29 cellular contexts compared by ENCODE assay signal in genomic region chr2:198006733-198007132, GRCh38.
"Had no signal": no experiment of that assay in that cellular context is flagged by ENCODE, and none has a peak within 500 bp of the region (broad histone marks: within the 10 kb centered on the region; RNA-seq: fewer than 3 reads in every experiment).

No MANE protein-coding gene starts in this region.

- FAIRE-seq: astrocyte, endothelial cell of umbilical vein, kidney, pancreas had no signal

- H3K9me3 Mint-ChIP-seq: activated B cell treated with CpG ODN at 0.5 μM for 24 hours had no signal

- DNase-seq: activated B cell treated with CpG ODN at 0.5 μM for 24 hours; activated CD4-positive, alpha-beta T cell treated with anti-CD3 and anti-CD28 coated beads, Interleukin-2, amount 50 U/mL, for 4 hours; activated effector memory CD4-positive, alpha-beta T cell treated with Interleukin-2 at 50 U/mL for 16 hours; activated naive CD4-positive, alpha-beta T cell treated with Interleukin-2 at 50 U/mL for 16 hours; activated T-cell treated with anti-CD3 and anti-CD28 coated beads, Interleukin-2, amount 50 U/mL, for 1 hour; brain microvascular endothelial cell; heart left ventricle; hypothalamus; immature natural killer cell; kidney; left colon; midbrain; naive thymus-derived CD4-positive, alpha-beta T cell; nucleus accumbens; pancreas; retina; stimulated activated CD4-positive, alpha-beta T cell treated with anti-CD3 and anti-CD28 coated beads, Interleukin-12 subunit alpha, Interleukin-12 subunit beta, amount 100 ng/mL, for 4 hours; stimulated activated CD4-positive, alpha-beta T cell treated with anti-CD3 and anti-CD28 coated beads, Interleukin-4, amount 100 ng/mL, for 1 hour; stimulated activated naive CD8-positive, alpha-beta T cell treated with anti-CD3 and anti-CD28 coated beads, Interleukin-15, Interleukin-2, amounts not matched to agents 100 U/mL and 50 U/mL, for 24 hours; testis; transverse colon had no signal

- H3K4me1 Mint-ChIP-seq: activated B cell treated with CpG ODN at 0.5 μM for 24 hours, immature natural killer cell, neural crest cell had no signal

- H3K36me3 Mint-ChIP-seq: immature natural killer cell, memory B cell had no signal

- H3K27ac Mint-ChIP-seq: activated B cell treated with CpG ODN at 0.5 μM for 24 hours; activated naive CD8-positive, alpha-beta T cell; T-helper 2 cell treated with Interferon-gamma antibody and Interleukin-4, amounts not matched to agents 5 μg/mL and 100 μg/mL, for 36 hours had no signal

- H3K27me3 Mint-ChIP-seq: activated B cell treated with CpG ODN at 0.5 μM for 24 hours; activated naive CD8-positive, alpha-beta T cell; memory B cell; naive thymus-derived CD4-positive, alpha-beta T cell had no signal

- H3K4me3 Mint-ChIP-seq: activated B cell treated with CpG ODN at 0.5 μM for 24 hours; activated naive CD8-positive, alpha-beta T cell; immature natural killer cell; memory B cell; neural crest cell; T-helper 2 cell treated with Interferon-gamma antibody and Interleukin-4, amounts not matched to agents 5 μg/mL and 100 μg/mL, for 36 hours had no signal

- ATAC-seq: gastroesophageal sphincter; heart left ventricle; left colon; naive thymus-derived CD4-positive, alpha-beta T cell; pancreas; sciatic nerve; stimulated activated naive CD8-positive, alpha-beta T cell treated with anti-CD3 and anti-CD28 coated beads, Interleukin-15, Interleukin-2, amounts not matched to agents 100 U/mL and 50 U/mL, for 24 hours had no signal
